In the genomic region with DNA sequence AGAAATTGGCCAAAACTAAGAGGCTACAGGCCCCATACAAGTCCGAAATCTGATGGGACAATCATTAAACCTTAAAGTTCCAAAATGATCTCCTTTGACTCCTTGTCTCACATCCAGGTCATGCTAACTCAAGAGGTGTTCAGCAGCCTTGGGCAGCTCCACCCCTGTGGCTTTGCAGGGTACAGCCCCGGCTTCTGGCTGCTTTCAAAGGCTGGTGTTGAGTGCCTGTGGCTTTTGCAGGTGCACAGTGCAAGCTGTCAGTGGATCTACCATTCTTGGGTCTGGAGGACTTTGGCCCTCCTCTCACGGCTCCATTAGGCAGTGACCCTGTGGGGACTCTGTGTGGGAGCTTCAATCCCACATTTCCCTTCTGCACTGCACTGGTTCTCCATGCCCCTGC, we compare ENCODE assay signal across 31 cellular contexts.
"Had no signal": no experiment of that assay in that cellular context is flagged by ENCODE, and none has a peak within 500 bp of the region (broad histone marks: within the 10 kb centered on the region; RNA-seq: fewer than 3 reads in every experiment).

No MANE protein-coding gene starts in this region.

- H3K27me3 ChIP-seq: adrenal gland, body of pancreas, colonic mucosa, gastrocnemius medialis, heart left ventricle had no signal

- H3K9me3 ChIP-seq: adrenal gland, body of pancreas, colonic mucosa, gastrocnemius medialis, heart left ventricle had no signal

- H3K4me1 Mint-ChIP-seq: activated CD4-positive, alpha-beta T cell treated with anti-CD3 and anti-CD28 coated beads for 36 hours; activated CD4-positive, alpha-beta T cell treated with anti-CD3 and anti-CD28 coated beads, Interleukin-2, amount 10 ng/mL, durations not matched to agents 24 days and 14 days; activated CD8-positive, alpha-beta memory T cell treated with anti-CD3 and anti-CD28 coated beads, Interleukin-2, amount 10 ng/mL, durations not matched to agents 7 days and 5 days; activated naive CD4-positive, alpha-beta T cell treated with anti-CD3 and anti-CD28 coated beads, Interleukin-2, amount 50 U/mL, for 24 hours; activated naive CD8-positive, alpha-beta T cell treated with anti-CD3 and anti-CD28 coated beads for 36 hours; activated naive CD8-positive, alpha-beta T cell treated with anti-CD3 and anti-CD28 coated beads, Interleukin-2, amount 50 U/mL, for 24 hours had no signal

- H3K4me3 ChIP-seq: adrenal gland, body of pancreas, colonic mucosa, gastrocnemius medialis, heart left ventricle had no signal

- H3K36me3 ChIP-seq: adrenal gland, colonic mucosa, gastrocnemius medialis, heart left ventricle had no signal

- H3K4me1 ChIP-seq: adrenal gland, body of pancreas, colonic mucosa, gastrocnemius medialis, heart left ventricle had no signal

- H3K27ac Mint-ChIP-seq: activated CD4-positive, alpha-beta memory T cell treated with anti-CD3 and anti-CD28 coated beads for 36 hours; activated CD4-positive, alpha-beta T cell treated with anti-CD3 and anti-CD28 coated beads for 36 hours; activated CD4-positive, alpha-beta T cell treated with anti-CD3 and anti-CD28 coated beads, Interleukin-2, amount 10 ng/mL, durations not matched to agents 24 days and 14 days; activated CD8-positive, alpha-beta memory T cell treated with anti-CD3 and anti-CD28 coated beads, Interleukin-2, amount 10 ng/mL, durations not matched to agents 7 days and 5 days; activated CD8-positive, alpha-beta T cell treated with anti-CD3 and anti-CD28 coated beads, Interleukin-2, amount 10 ng/mL, durations not matched to agents 7 days and 5 days; activated naive CD4-positive, alpha-beta T cell treated with anti-CD3 and anti-CD28 coated beads for 36 hours; activated naive CD4-positive, alpha-beta T cell treated with anti-CD3 and anti-CD28 coated beads, Interleukin-2, amount 50 U/mL, for 24 hours; activated naive CD8-positive, alpha-beta T cell treated with anti-CD3 and anti-CD28 coated beads for 36 hours; activated naive CD8-positive, alpha-beta T cell treated with anti-CD3 and anti-CD28 coated beads, Interleukin-2, amount 50 U/mL, for 24 hours; activated T-helper 1 cell treated with anti-CD3 and anti-CD28 coated beads, Interleukin-12 subunit alpha, Interleukin-12 subunit beta, Interleukin-2, Interleukin-4 antibody, amounts not matched to agents 30 ng/mL and 10 ng/mL and 1 ng/mL, durations not matched to agents 14 hours and 24 hours and 36 hours; activated T-helper 2 cell treated with anti-CD3 and anti-CD28 coated beads, Interferon-gamma antibody, Interleukin-2, Interleukin-4, amounts not matched to agents 10 μg/mL and 5 μg/mL and 100 μg/mL, durations not matched to agents 14 hours and 24 hours and 36 hours had no signal

- H3K27ac ChIP-seq: adrenal gland, body of pancreas, colonic mucosa, gastrocnemius medialis, heart left ventricle had no signal

- H3K4me3 Mint-ChIP-seq: activated CD4-positive, alpha-beta memory T cell treated with anti-CD3 and anti-CD28 coated beads for 36 hours; activated CD4-positive, alpha-beta T cell treated with anti-CD3 and anti-CD28 coated beads for 36 hours; activated CD4-positive, alpha-beta T cell treated with anti-CD3 and anti-CD28 coated beads, Interleukin-2, amount 10 ng/mL, durations not matched to agents 24 days and 14 days; activated CD8-positive, alpha-beta memory T cell treated with anti-CD3 and anti-CD28 coated beads, Interleukin-2, amount 10 ng/mL, durations not matched to agents 7 days and 5 days; activated CD8-positive, alpha-beta T cell treated with anti-CD3 and anti-CD28 coated beads, Interleukin-2, amount 10 ng/mL, durations not matched to agents 7 days and 5 days; activated naive CD4-positive, alpha-beta T cell treated with anti-CD3 and anti-CD28 coated beads for 36 hours; activated naive CD4-positive, alpha-beta T cell treated with anti-CD3 and anti-CD28 coated beads, Interleukin-2, amount 50 U/mL, for 24 hours; activated naive CD8-positive, alpha-beta T cell treated with anti-CD3 and anti-CD28 coated beads for 36 hours; activated naive CD8-positive, alpha-beta T cell treated with anti-CD3 and anti-CD28 coated beads, Interleukin-2, amount 50 U/mL, for 24 hours; activated T-helper 1 cell treated with anti-CD3 and anti-CD28 coated beads, Interleukin-12 subunit alpha, Interleukin-12 subunit beta, Interleukin-2, Interleukin-4 antibody, amounts not matched to agents 30 ng/mL and 10 ng/mL and 1 ng/mL, durations not matched to agents 14 hours and 24 hours and 36 hours had no signal

- H3K36me3 Mint-ChIP-seq: activated CD4-positive, alpha-beta memory T cell treated with anti-CD3 and anti-CD28 coated beads for 36 hours; activated CD8-positive, alpha-beta memory T cell treated with anti-CD3 and anti-CD28 coated beads, Interleukin-2, amount 10 ng/mL, durations not matched to agents 7 days and 5 days; activated naive CD4-positive, alpha-beta T cell treated with anti-CD3 and anti-CD28 coated beads, Interleukin-2, amount 50 U/mL, for 24 hours; activated naive CD8-positive, alpha-beta T cell treated with anti-CD3 and anti-CD28 coated beads for 36 hours had no signal

- ATAC-seq: activated CD4-positive, alpha-beta T cell treated with anti-CD3 and anti-CD28 coated beads for 36 hours; activated CD8-positive, alpha-beta memory T cell treated with anti-CD3 and anti-CD28 coated beads, Interleukin-2, amount 10 ng/mL, durations not matched to agents 7 days and 5 days; activated CD8-positive, alpha-beta T cell treated with anti-CD3 and anti-CD28 coated beads, Interleukin-2, amount 10 ng/mL, durations not matched to agents 7 days and 5 days; activated naive CD8-positive, alpha-beta T cell treated with anti-CD3 and anti-CD28 coated beads, Interleukin-2, amount 50 U/mL, for 24 hours; body of pancreas; esophagus mucosa; gastrocnemius medialis; heart left ventricle had no signal

- H3K27me3 Mint-ChIP-seq: activated CD4-positive, alpha-beta memory T cell treated with anti-CD3 and anti-CD28 coated beads for 36 hours; activated CD4-positive, alpha-beta T cell treated with anti-CD3 and anti-CD28 coated beads, Interleukin-2, amount 10 ng/mL, durations not matched to agents 24 days and 14 days; activated CD8-positive, alpha-beta memory T cell treated with anti-CD3 and anti-CD28 coated beads, Interleukin-2, amount 10 ng/mL, durations not matched to agents 7 days and 5 days; activated naive CD4-positive, alpha-beta T cell treated with anti-CD3 and anti-CD28 coated beads, Interleukin-2, amount 50 U/mL, for 24 hours; activated naive CD8-positive, alpha-beta T cell treated with anti-CD3 and anti-CD28 coated beads for 36 hours; activated naive CD8-positive, alpha-beta T cell treated with anti-CD3 and anti-CD28 coated beads, Interleukin-2, amount 50 U/mL, for 24 hours had no signal

- H3K9me3 Mint-ChIP-seq: activated CD4-positive, alpha-beta memory T cell treated with anti-CD3 and anti-CD28 coated beads for 36 hours; activated CD4-positive, alpha-beta T cell treated with anti-CD3 and anti-CD28 coated beads, Interleukin-2, amount 10 ng/mL, durations not matched to agents 24 days and 14 days; activated naive CD4-positive, alpha-beta T cell treated with anti-CD3 and anti-CD28 coated beads for 36 hours; activated naive CD4-positive, alpha-beta T cell treated with anti-CD3 and anti-CD28 coated beads, Interleukin-2, amount 50 U/mL, for 24 hours; activated naive CD8-positive, alpha-beta T cell treated with anti-CD3 and anti-CD28 coated beads for 36 hours; activated naive CD8-positive, alpha-beta T cell treated with anti-CD3 and anti-CD28 coated beads, Interleukin-2, amount 50 U/mL, for 24 hours; activated T-helper 1 cell treated with anti-CD3 and anti-CD28 coated beads, Interleukin-12 subunit alpha, Interleukin-12 subunit beta, Interleukin-2, Interleukin-4 antibody, amounts not matched to agents 30 ng/mL and 10 ng/mL and 1 ng/mL, durations not matched to agents 14 hours and 24 hours and 36 hours; activated T-helper 2 cell treated with anti-CD3 and anti-CD28 coated beads, Interferon-gamma antibody, Interleukin-2, Interleukin-4, amounts not matched to agents 10 μg/mL and 5 μg/mL and 100 μg/mL, durations not matched to agents 14 hours and 24 hours and 36 hours had no signal

- DNase-seq: activated CD4-positive, alpha-beta memory T cell treated with anti-CD3 and anti-CD28 coated beads for 36 hours; activated CD4-positive, alpha-beta T cell treated with anti-CD3 and anti-CD28 coated beads for 36 hours; activated CD4-positive, alpha-beta T cell treated with anti-CD3 and anti-CD28 coated beads, Interleukin-2, amount 10 ng/mL, durations not matched to agents 24 days and 14 days; activated CD4-positive, CD25-positive, alpha-beta regulatory T cell; activated CD4-positive, CD25-positive, alpha-beta regulatory T cell treated with anti-CD3 and anti-CD28 coated beads, Interleukin-2, amount 50 U/mL, for 72 hours; activated CD8-positive, alpha-beta memory T cell treated with anti-CD3 and anti-CD28 coated beads, Interleukin-2, amount 10 ng/mL, durations not matched to agents 7 days and 5 days; activated CD8-positive, alpha-beta memory T cell treated with anti-CD3 and anti-CD28 coated beads, Interleukin-2, amount 50 U/mL, for 4 hours; activated CD8-positive, alpha-beta T cell treated with anti-CD3 and anti-CD28 coated beads, Interleukin-2, amount 10 ng/mL, durations not matched to agents 7 days and 5 days; activated effector memory CD4-positive, alpha-beta T cell treated with anti-CD3 and anti-CD28 coated beads, Interleukin-2, amount 50 U/mL, for 16 hours; activated naive CD4-positive, alpha-beta T cell treated with anti-CD3 and anti-CD28 coated beads for 36 hours; activated naive CD8-positive, alpha-beta T cell treated with anti-CD3 and anti-CD28 coated beads for 36 hours; activated naive CD8-positive, alpha-beta T cell treated with anti-CD3 and anti-CD28 coated beads, Interleukin-2, amount 50 U/mL, for 24 hours; activated T-cell treated with anti-CD3 and anti-CD28 coated beads, Interleukin-2, amount 50 U/mL, for 1 hour; activated T-cell treated with anti-CD3 and anti-CD28 coated beads, Interleukin-2, amount 50 U/mL, for 48 hours; adrenal gland; amygdala; aorta; body of pancreas; caudate nucleus; cerebellar nuclear complex; colonic mucosa; effector CD8-positive, alpha-beta T cell; foreskin fibroblast; gastrocnemius medialis; glutamatergic neuron; heart left ventricle; T-helper 2 cell had no signal
